24 cellular contexts compared by ENCODE assay signal in genomic region chr16:74557275-74557674, GRCh38. TPM values are rescaled to one million over a fixed set of nuclear protein-coding genes. Genes with fewer than 3 reads are reported as not detected.
A peak's percentile ranks its signal among the peaks of the same experiment; 100 is the strongest.
DNase-seq lines count a peak whose midpoint lies in the region; ATAC-seq and TF ChIP-seq lines count a peak whose summit lies in the region.
"Had no signal": no experiment of that assay in that cellular context is flagged by ENCODE, and none has a peak within 500 bp of the region (broad histone marks: within the 10 kb centered on the region; RNA-seq: fewer than 3 reads in every experiment).

No MANE protein-coding gene starts in this region.

- no peak for ATAC-seq in CD8-positive, alpha-beta T cell
- ATAC-seq in natural killer cell treated with Interleukin-12 subunit alpha and Interleukin-12 subunit beta and Interleukin-15 and Interleukin-18, amount 100 ng/mL, for 72 hours, result no peak
- no peak for ATAC-seq in GM18517 (IDR thresholded peaks at IDR 0.05; ENCODE audit: unreplicated experiment)
- no peak for ATAC-seq in HG02571 (IDR thresholded peaks at IDR 0.05; ENCODE audit: unreplicated experiment)
- ATAC-seq: left cardiac atrium, sciatic nerve had no signal

- no peak overlapping the region for H3K4me3 ChIP-seq in CD8-positive, alpha-beta T cell (ENCODE audit: low read depth, low read length)
- no peak overlapping the region for H3K4me3 ChIP-seq in KMS-11 (IDR thresholded peaks at IDR 0.05; ENCODE audit: insufficient read depth, low read depth, low read length)
- H3K4me3 ChIP-seq: breast epithelium, coronary artery had no signal

- no peaks in the 10 kb centered on the region for H3K27me3 Mint-ChIP-seq in CD8-positive, alpha-beta T cell (ENCODE audit: low read depth)
- no peaks in the 10 kb centered on the region for H3K27me3 Mint-ChIP-seq in brain
- no peaks in the 10 kb centered on the region for H3K27me3 Mint-ChIP-seq in natural killer cell treated with Interleukin-12 subunit alpha and Interleukin-12 subunit beta and Interleukin-15 and Interleukin-18, amount 100 ng/mL, for 72 hours
- H3K27me3 Mint-ChIP-seq in activated naive CD4-positive, alpha-beta T cell treated with anti-CD3 and anti-CD28 coated beads for 36 hours (ENCODE audit: low read depth), result no peaks in the 10 kb centered on the region

- intact Hi-C loops in CD8-positive, alpha-beta T cell (cut with DNase I, micrococcal nuclease), result no loop called here
- intact Hi-C loops in activated naive CD4-positive, alpha-beta T cell treated with anti-CD3 and anti-CD28 coated beads for 36 hours (cut with micrococcal nuclease), result no loop called here

- peaks cover 26% of the 10 kb centered on the region for H3K4me1 ChIP-seq in CD8-positive, alpha-beta T cell (ENCODE audit: insufficient read depth, low read length)
- H3K4me1 ChIP-seq in KMS-11 (ENCODE audit: low read depth, poor library complexity, severe bottlenecking), result peaks cover 52% of the 10 kb centered on the region
- H3K4me1 ChIP-seq: breast epithelium had no signal

- H3K4me2 ChIP-seq in KMS-11, result peak overlapping the region; percentile 72

- H3K27ac Mint-ChIP-seq in CD8-positive, alpha-beta T cell, result peak overlapping the region; percentile 63
- peak overlapping the region in 4 of 5 experiments; percentile 40 to 90 (median 53) for H3K27ac Mint-ChIP-seq in brain
- H3K27ac Mint-ChIP-seq in natural killer cell treated with Interleukin-12 subunit alpha and Interleukin-12 subunit beta and Interleukin-15 and Interleukin-18, amount 100 ng/mL, for 72 hours, result peak overlapping the region; percentile 9
- no peak overlapping the region for H3K27ac Mint-ChIP-seq in activated naive CD4-positive, alpha-beta T cell treated with anti-CD3 and anti-CD28 coated beads for 36 hours
- H3K27ac Mint-ChIP-seq: activated T-helper 1 cell treated with anti-CD3 and anti-CD28 coated beads, Interleukin-12 subunit alpha, Interleukin-12 subunit beta, Interleukin-2, Interleukin-4 antibody, amounts not matched to agents 30 ng/mL and 10 ng/mL and 1 ng/mL, durations not matched to agents 14 hours and 24 hours and 36 hours had no signal

- no peaks in the 10 kb centered on the region for H3K9me3 ChIP-seq in CD8-positive, alpha-beta T cell (ENCODE audit: low read length)
- H3K9me3 ChIP-seq: breast epithelium had no signal

- no peaks in the 10 kb centered on the region for H3K9me3 Mint-ChIP-seq in CD8-positive, alpha-beta T cell
- no peaks in the 10 kb centered on the region for H3K9me3 Mint-ChIP-seq in brain
- H3K9me3 Mint-ChIP-seq in natural killer cell treated with Interleukin-12 subunit alpha and Interleukin-12 subunit beta and Interleukin-15 and Interleukin-18, amount 100 ng/mL, for 72 hours, result no peaks in the 10 kb centered on the region
- H3K9me3 Mint-ChIP-seq in activated naive CD4-positive, alpha-beta T cell treated with anti-CD3 and anti-CD28 coated beads for 36 hours, result no peaks in the 10 kb centered on the region
- H3K9me3 Mint-ChIP-seq: activated T-helper 1 cell treated with anti-CD3 and anti-CD28 coated beads, Interleukin-12 subunit alpha, Interleukin-12 subunit beta, Interleukin-2, Interleukin-4 antibody, amounts not matched to agents 30 ng/mL and 10 ng/mL and 1 ng/mL, durations not matched to agents 14 hours and 24 hours and 36 hours had no signal

- DNase-seq in CD8-positive, alpha-beta T cell, result no peak
- DNase-seq in natural killer cell treated with Interleukin-12 subunit alpha and Interleukin-12 subunit beta and Interleukin-15 and Interleukin-18, amount 100 ng/mL, for 72 hours (ENCODE audit: low spot score), result no peak
- no peak for DNase-seq in activated naive CD4-positive, alpha-beta T cell treated with anti-CD3 and anti-CD28 coated beads for 36 hours
- DNase-seq: activated CD4-positive, alpha-beta T cell treated with anti-CD3 and anti-CD28 coated beads for 1 hour; DMS153; glutamatergic neuron; left cardiac atrium; mesendoderm; NCI-H1092 treated with DMSO at 0.1 percent for 48 hours; NCI-H2081; NCI-H345; NCI-H82; posterior cingulate gyrus; Right ventricle myocardium superior; substantia nigra had no signal

- POLR2A ChIA-PET in CD8-positive, alpha-beta T cell (lab: Charles Lee), result interaction anchor here (1.0 kb wide), 1 partner anchor 21 kb away, joined by 3 read pairs; no protein-coding TSS in a partner anchor

- peaks cover 43% of the 10 kb centered on the region for H3K4me1 Mint-ChIP-seq in CD8-positive, alpha-beta T cell (ENCODE audit: low read depth)
- H3K4me1 Mint-ChIP-seq in brain, result peaks cover 23% of the 10 kb centered on the region
- H3K4me1 Mint-ChIP-seq in natural killer cell treated with Interleukin-12 subunit alpha and Interleukin-12 subunit beta and Interleukin-15 and Interleukin-18, amount 100 ng/mL, for 72 hours (ENCODE audit: low read depth in 2 of 2), result peaks cover 26 to 29% of the 10 kb centered on the region in 2 donors
- H3K4me1 Mint-ChIP-seq in activated naive CD4-positive, alpha-beta T cell treated with anti-CD3 and anti-CD28 coated beads for 36 hours (ENCODE audit: low read depth), result peaks cover 46% of the 10 kb centered on the region

- peaks cover 11% of the 10 kb centered on the region for H3K36me3 Mint-ChIP-seq in CD8-positive, alpha-beta T cell
- peaks cover 4% of the 10 kb centered on the region for H3K36me3 Mint-ChIP-seq in brain
- no peaks in the 10 kb centered on the region for H3K36me3 Mint-ChIP-seq in natural killer cell treated with Interleukin-12 subunit alpha and Interleukin-12 subunit beta and Interleukin-15 and Interleukin-18, amount 100 ng/mL, for 72 hours
- no peaks in the 10 kb centered on the region for H3K36me3 Mint-ChIP-seq in activated naive CD4-positive, alpha-beta T cell treated with anti-CD3 and anti-CD28 coated beads for 36 hours (ENCODE audit: low read depth)

- no peak overlapping the region for H2AFZ ChIP-seq in KMS-11 (ENCODE audit: low read depth)

- no peak overlapping the region for H3K9ac ChIP-seq in KMS-11

- no peak overlapping the region for H3K4me3 Mint-ChIP-seq in CD8-positive, alpha-beta T cell
- H3K4me3 Mint-ChIP-seq in brain, result no peak overlapping the region
- H3K4me3 Mint-ChIP-seq in natural killer cell treated with Interleukin-12 subunit alpha and Interleukin-12 subunit beta and Interleukin-15 and Interleukin-18, amount 100 ng/mL, for 72 hours, result no peak overlapping the region
- no peak overlapping the region for H3K4me3 Mint-ChIP-seq in activated naive CD4-positive, alpha-beta T cell treated with anti-CD3 and anti-CD28 coated beads for 36 hours
- H3K4me3 Mint-ChIP-seq: activated T-helper 1 cell treated with anti-CD3 and anti-CD28 coated beads, Interleukin-12 subunit alpha, Interleukin-12 subunit beta, Interleukin-2, Interleukin-4 antibody, amounts not matched to agents 30 ng/mL and 10 ng/mL and 1 ng/mL, durations not matched to agents 14 hours and 24 hours and 36 hours had no signal

- no peak for TF ChIP-seq CTCF in CD8-positive, alpha-beta T cell (IDR thresholded peaks at IDR 0.05)
- TF ChIP-seq CTCF in KMS-11 (conservative IDR thresholded peaks at IDR 0.05; ENCODE audit: low read depth, low read length) (no peak), brain (conservative IDR thresholded peaks at IDR 0.05) (no peak)

- CTCF ChIA-PET in CD8-positive, alpha-beta T cell (lab: Charles Lee), result interaction anchor here (1.8 kb wide), 1 partner anchor 65 kb away, joined by 6 read pairs; no protein-coding TSS in a partner anchor
- CTCF ChIA-PET in activated naive CD4-positive, alpha-beta T cell treated with anti-CD3 and anti-CD28 coated beads for 36 hours (lab: Charles Lee), result interaction anchor here (0.9 to 1.5 kb wide), 2 partner anchors 17 to 94 kb away, joined by 3 read pairs; no protein-coding TSS in a partner anchor

- no peaks in the 10 kb centered on the region for H3K36me3 ChIP-seq in CD8-positive, alpha-beta T cell (ENCODE audit: insufficient read depth, low read length)
- no peaks in the 10 kb centered on the region for H3K36me3 ChIP-seq in KMS-11 (ENCODE audit: insufficient read depth)
- H3K36me3 ChIP-seq: breast epithelium had no signal

- no peaks in the 10 kb centered on the region for H3K27me3 ChIP-seq in CD8-positive, alpha-beta T cell (ENCODE audit: insufficient read depth, low read length)
- H3K27me3 ChIP-seq in KMS-11 (ENCODE audit: insufficient read depth, low read depth), result no peaks in the 10 kb centered on the region
- H3K27me3 ChIP-seq: breast epithelium had no signal

- peaks cover 36% of the 10 kb centered on the region; the same call in 1 of the 2 replicates for H3K79me2 ChIP-seq in KMS-11 (ENCODE audit: insufficient read depth, low read depth)

- no peaks in the 10 kb centered on the region; the same call in 1 of the 2 replicates for H4K20me1 ChIP-seq in KMS-11 (ENCODE audit: insufficient read depth)

- H3K27ac ChIP-seq in CD8-positive, alpha-beta T cell (ENCODE audit: low read depth, low read length), result no peak overlapping the region
- peak overlapping the region; percentile 23; the same call in 1 of the 2 replicates for H3K27ac ChIP-seq in KMS-11
- H3K27ac ChIP-seq: breast epithelium, C4-2B, coronary artery had no signal

RNA-seq across cellular contexts. Expression of gene GLG1, which starts 49.6 kb away (rescaled TPM):
- total RNA-seq in CD8-positive, alpha-beta T cell, result 10 to 100 TPM; 73.7 to 79.4 TPM
- polyA plus RNA-seq in brain (ENCODE audit: insufficient read depth, low read depth, low replicate concordance), result 88.0 TPM
- 10 to 100 TPM; 69.6 to 98.9 TPM for total RNA-seq in natural killer cell treated with Interleukin-12 subunit alpha and Interleukin-12 subunit beta and Interleukin-15 and Interleukin-18, amount 100 ng/mL, for 72 hours
- 10 to 100 TPM; 60.8 to 62.0 TPM for total RNA-seq in activated naive CD4-positive, alpha-beta T cell treated with anti-CD3 and anti-CD28 coated beads for 36 hours
